Comparison of ENCODE assay signal across 14 cellular contexts in genomic region chr5:28404363-28405071, GRCh38.
"Had no signal": no experiment of that assay in that cellular context is flagged by ENCODE, and none has a peak within 500 bp of the region (broad histone marks: within the 10 kb centered on the region; RNA-seq: fewer than 3 reads in every experiment).

No MANE protein-coding gene starts in this region.

- H3K36me3 ChIP-seq: breast epithelium, heart right ventricle, left lung, prostate gland, right lobe of liver, thyroid gland, vagina had no signal

- ATAC-seq: left lung had no signal

- H3K27me3 ChIP-seq: breast epithelium, heart right ventricle, left lung, right lobe of liver, thyroid gland, vagina had no signal

- H3K27ac Mint-ChIP-seq: activated T-helper 1 cell treated with anti-CD3 and anti-CD28 coated beads, Interleukin-12 subunit alpha, Interleukin-12 subunit beta, Interleukin-2, Interleukin-4 antibody, amounts not matched to agents 30 ng/mL and 10 ng/mL and 1 ng/mL, durations not matched to agents 14 hours and 24 hours and 36 hours had no signal

- H3K4me1 ChIP-seq: breast epithelium, heart right ventricle, left lung, prostate gland, right lobe of liver, thyroid gland, vagina had no signal

- H3K9me3 ChIP-seq: breast epithelium, prostate gland, right lobe of liver, thyroid gland, vagina had no signal

- H3K36me3 Mint-ChIP-seq: mesothelial cell of epicardium had no signal

- H3K27ac ChIP-seq: breast epithelium, heart right ventricle, left lung, prostate gland, right lobe of liver, thyroid gland, vagina had no signal

- DNase-seq: activated CD4-positive, CD25-positive, alpha-beta regulatory T cell treated with anti-CD3 and anti-CD28 coated beads, Interleukin-2, amount 50 U/mL, for 72 hours; anterior cingulate cortex; heart right ventricle; right lobe of liver; stimulated activated CD4-positive, alpha-beta T cell treated with anti-CD3 and anti-CD28 coated beads, Interleukin-1b, Interleukin-23, amount 100 ng/mL, for 48 hours; T-helper 1 cell; T1000; thyroid gland had no signal

- H3K4me3 ChIP-seq: breast epithelium, heart right ventricle, left lung, prostate gland, right lobe of liver, thyroid gland, vagina had no signal

- H3K4me3 Mint-ChIP-seq: activated T-helper 1 cell treated with anti-CD3 and anti-CD28 coated beads, Interleukin-12 subunit alpha, Interleukin-12 subunit beta, Interleukin-2, Interleukin-4 antibody, amounts not matched to agents 30 ng/mL and 10 ng/mL and 1 ng/mL, durations not matched to agents 14 hours and 24 hours and 36 hours; mesothelial cell of epicardium had no signal
